9 cellular contexts compared by ENCODE assay signal in genomic region chr15:76286231-76286879, GRCh38. TPM values are rescaled to one million over a fixed set of nuclear protein-coding genes. Genes with fewer than 3 reads are reported as not detected.
DNase-seq lines count a peak whose midpoint lies in the region; ATAC-seq and TF ChIP-seq lines count a peak whose summit lies in the region.
"Had no signal": no experiment of that assay in that cellular context is flagged by ENCODE, and none has a peak within 500 bp of the region (broad histone marks: within the 10 kb centered on the region; RNA-seq: fewer than 3 reads in every experiment).

No MANE protein-coding gene starts in this region.

- ATAC-seq in GM21825 (IDR thresholded peaks at IDR 0.05; ENCODE audit: unreplicated experiment) (peak; percentile 69), memory B cell (ENCODE audit: low read depth) (peak; percentile 78)
- peak; percentile 94 for ATAC-seq in activated CD8-positive, alpha-beta T cell treated with anti-CD3 and anti-CD28 coated beads for 36 hours

- peaks cover 19% of the 10 kb centered on the region for H3K4me1 Mint-ChIP-seq in activated CD8-positive, alpha-beta T cell treated with anti-CD3 and anti-CD28 coated beads for 36 hours (ENCODE audit: low read depth)
- H3K4me1 Mint-ChIP-seq in memory B cell = peaks cover 12% of the 10 kb centered on the region

- H3K4me3 ChIP-seq in thyroid gland (replicated peaks in 1 of 3) = no peak overlapping the region
- H3K4me3 ChIP-seq: ascending aorta had no signal

- no peaks in the 10 kb centered on the region for H3K9me3 Mint-ChIP-seq in activated CD8-positive, alpha-beta T cell treated with anti-CD3 and anti-CD28 coated beads for 36 hours
- no peaks in the 10 kb centered on the region for H3K9me3 Mint-ChIP-seq in memory B cell

- H3K9me3 ChIP-seq in thyroid gland = no peaks in the 10 kb centered on the region
- H3K9me3 ChIP-seq: ascending aorta had no signal

- CTCF ChIA-PET in activated CD8-positive, alpha-beta T cell treated with anti-CD3 and anti-CD28 coated beads for 36 hours (lab: Charles Lee) = interaction anchor here (1.2 to 1.3 kb wide), 5 partner anchors 11 to 99 kb away, joined by 3 read pairs; no protein-coding TSS in a partner anchor

- POLR2A ChIA-PET in activated CD8-positive, alpha-beta T cell treated with anti-CD3 and anti-CD28 coated beads for 36 hours (lab: Charles Lee) = no interaction called here

- peaks cover 35% of the 10 kb centered on the region for H3K36me3 Mint-ChIP-seq in activated CD8-positive, alpha-beta T cell treated with anti-CD3 and anti-CD28 coated beads for 36 hours (ENCODE audit: low read depth)
- H3K36me3 Mint-ChIP-seq in memory B cell = peaks cover 23% of the 10 kb centered on the region

- peak overlapping the region; percentile 79 for H3K27ac Mint-ChIP-seq in activated CD8-positive, alpha-beta T cell treated with anti-CD3 and anti-CD28 coated beads for 36 hours
- H3K27ac Mint-ChIP-seq in memory B cell = peak overlapping the region; percentile 88

- no peaks in the 10 kb centered on the region for H3K27me3 Mint-ChIP-seq in activated CD8-positive, alpha-beta T cell treated with anti-CD3 and anti-CD28 coated beads for 36 hours
- H3K27me3 Mint-ChIP-seq in memory B cell = no peaks in the 10 kb centered on the region

- no peak for TF ChIP-seq POLR2A in thyroid gland (IDR thresholded peaks at IDR 0.05)

- peak overlapping the region; percentile 58 for H3K4me3 Mint-ChIP-seq in activated CD8-positive, alpha-beta T cell treated with anti-CD3 and anti-CD28 coated beads for 36 hours
- peak overlapping the region; percentile 77 for H3K4me3 Mint-ChIP-seq in memory B cell

- no peaks in the 10 kb centered on the region for H3K27me3 ChIP-seq in thyroid gland
- H3K27me3 ChIP-seq: ascending aorta had no signal

- peak; percentile 9 for DNase-seq in EL
- DNase-seq in activated CD8-positive, alpha-beta T cell treated with anti-CD3 and anti-CD28 coated beads for 36 hours = peak; percentile 36
- no peak for DNase-seq in memory B cell (ENCODE audit: low spot score in 2 of 2)
- DNase-seq in anterior cingulate cortex (lab: John Stamatoyannopoulos, UW) = no peak
- DNase-seq in AG08395 (ENCODE audit: low spot score) = no peak
- DNase-seq in effector CD8-positive, alpha-beta T cell (lab: John Stamatoyannopoulos, UW) = no peak
- no peak for DNase-seq in thyroid gland

- H3K4me1 ChIP-seq in thyroid gland = no peaks in the 10 kb centered on the region
- H3K4me1 ChIP-seq: ascending aorta had no signal

- H3K27ac ChIP-seq in thyroid gland = no peak overlapping the region
- H3K27ac ChIP-seq: ascending aorta had no signal

- peaks cover 10 to 20% of the 10 kb centered on the region in 2 donors for H3K36me3 ChIP-seq in thyroid gland

- WGBS in thyroid gland, 2 donors = 72 to 76% methylated on average over 4 of the region's 4 CpGs

- no peak for TF ChIP-seq CTCF in activated CD8-positive, alpha-beta T cell treated with anti-CD3 and anti-CD28 coated beads for 36 hours (IDR thresholded peaks at IDR 0.05)
- TF ChIP-seq CTCF in thyroid gland (IDR thresholded peaks at IDR 0.05) = no peak

- intact Hi-C loops in activated CD8-positive, alpha-beta T cell treated with anti-CD3 and anti-CD28 coated beads for 36 hours (cut with micrococcal nuclease) = no loop called here
- intact Hi-C loops in thyroid gland (cut with DNase I) = no loop called here

RNA-seq across cellular contexts. Expression of gene ETFA, which starts 24.9 kb away (rescaled TPM):
- total RNA-seq in activated CD8-positive, alpha-beta T cell treated with anti-CD3 and anti-CD28 coated beads for 36 hours = 100 to 1,000 TPM; 159 to 164 TPM
- 10 to 100 TPM; 62.7 to 88.4 (median 75.9) TPM for total RNA-seq in thyroid gland

RNA-seq across cellular contexts. Expression of gene ISL2, which starts 50.2 kb away (rescaled TPM):
- total RNA-seq in activated CD8-positive, alpha-beta T cell treated with anti-CD3 and anti-CD28 coated beads for 36 hours = under 1 TPM in 1 of 2 experiments, not detected in 1; 0.22 TPM
- not detected for total RNA-seq in thyroid gland
- total RNA-seq: ascending aorta had no signal

Comparison
In these comparisons a context has a peak if more than half of its experiments do, and no peak if none do; other contexts are left out.
1. DNase-seq: peak in EL (single experiment) and activated CD8-positive, alpha-beta T cell treated with anti-CD3 and anti-CD28 coated beads for 36 hours (single experiment); none in memory B cell (0 of 2), anterior cingulate cortex (0 of 58), AG08395 (single experiment), effector CD8-positive, alpha-beta T cell (single experiment) and thyroid gland (0 of 2).
2. Peak in every context shown above with its lines, with median percentiles within 50 percentile points of each other: ATAC-seq.